8 cellular contexts compared by ENCODE assay signal in the genomic region with DNA sequence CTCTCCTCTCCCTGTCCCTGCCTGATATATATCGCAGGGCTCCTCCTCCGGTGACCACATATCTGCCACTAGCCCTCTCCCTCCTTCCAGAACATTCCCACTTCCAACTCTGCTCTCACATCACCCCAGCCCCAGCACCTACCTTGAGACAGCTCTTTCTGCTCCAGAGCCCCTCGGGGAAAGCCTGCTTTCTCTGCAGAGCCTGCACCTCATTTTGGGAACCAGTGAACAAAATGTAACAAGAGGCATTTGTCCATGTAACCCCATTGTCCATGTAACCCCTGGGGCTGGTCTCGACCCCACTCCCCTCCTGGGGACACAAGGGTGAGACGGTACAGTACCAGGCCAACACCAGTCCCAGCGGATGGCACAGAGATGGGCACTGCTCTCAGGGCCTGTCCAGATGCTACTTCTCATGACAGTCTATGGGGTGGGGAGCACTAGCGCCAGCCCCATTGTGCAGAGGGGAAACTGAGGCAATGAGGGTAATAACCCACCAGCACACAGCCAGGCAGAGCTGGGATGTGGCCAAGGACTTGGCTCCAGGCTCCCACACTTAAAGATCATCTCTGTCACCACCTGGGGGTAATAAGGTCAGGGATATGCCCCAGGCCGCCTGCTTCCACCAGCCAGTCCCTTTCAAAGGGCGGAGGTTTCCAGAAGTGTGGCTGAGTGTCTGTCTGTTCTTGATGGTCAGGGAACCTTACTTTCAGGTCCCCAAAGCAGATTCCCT. TPM values are rescaled to one million over a fixed set of nuclear protein-coding genes. Genes with fewer than 3 reads are reported as not detected.
DNase-seq lines count a peak whose midpoint lies in the region; ATAC-seq and TF ChIP-seq lines count a peak whose summit lies in the region.

No MANE protein-coding gene starts in this region.

- H3K9me3 Mint-ChIP-seq in endothelial cell (ENCODE audit: unreplicated experiment) (no peaks in the 10 kb centered on the region), osteocyte (ENCODE audit: unreplicated experiment) (no peaks in the 10 kb centered on the region)

- H3K4me1 ChIP-seq in OCI-LY3 (ENCODE audit: low read length): peaks cover 48% of the 10 kb centered on the region

- DNase-seq in DMS 273 (lab: John Stamatoyannopoulos, UW; ENCODE audit: unreplicated experiment) (peak; percentile 51), DMS 273 treated with DMSO at 0.1 percent for 48 hours (lab: John Stamatoyannopoulos, UW) (no peak), endothelial cell (ENCODE audit: low spot score) (no peak), osteocyte (ENCODE audit: extremely low spot score, unreplicated experiment) (no peak)
- no peak for DNase-seq in stimulated activated CD4-positive, alpha-beta T cell treated with anti-CD3 and anti-CD28 coated beads, Interleukin-4, amount 100 ng/mL, for 24 hours

- no peaks in the 10 kb centered on the region for H3K36me3 ChIP-seq in OCI-LY3 (replicated peaks; ENCODE audit: low read depth, low read length)

- TF ChIP-seq CTCF in OCI-LY3 (IDR thresholded peaks at IDR 0.05; ENCODE audit: low read depth, low read length) (no peak), endothelial cell (IDR thresholded peaks at IDR 0.05; ENCODE audit: unreplicated experiment) (no peak), osteocyte (IDR thresholded peaks at IDR 0.05) (no peak)

- H3K9me3 ChIP-seq in OCI-LY3 (ENCODE audit: insufficient read depth, low read length): no peaks in the 10 kb centered on the region

- H3K79me2 ChIP-seq in OCI-LY3 (ENCODE audit: low read length): no peaks in the 10 kb centered on the region

- peak overlapping the region; percentile 49; the same call in 1 of the 2 replicates for H2AFZ ChIP-seq in OCI-LY3 (ENCODE audit: low read depth, low read length)

- peak overlapping the region; percentile 86 for H3K4me2 ChIP-seq in OCI-LY3 (ENCODE audit: low read length)

- peak overlapping the region; percentile 71 for H3K9ac ChIP-seq in OCI-LY3 (ENCODE audit: low read length)

- peak overlapping the region; percentile 67 for H3K4me3 ChIP-seq in OCI-LY3 (ENCODE audit: low read length)

- peak overlapping the region; percentile 74 for H3K27ac Mint-ChIP-seq in endothelial cell (ENCODE audit: unreplicated experiment)
- peak overlapping the region; percentile 80 for H3K27ac Mint-ChIP-seq in osteocyte (ENCODE audit: unreplicated experiment)

- H4K20me1 ChIP-seq in OCI-LY3 (ENCODE audit: insufficient read depth, low read length): no peaks in the 10 kb centered on the region

- H3K4me1 Mint-ChIP-seq in endothelial cell (ENCODE audit: unreplicated experiment) (peaks cover 57% of the 10 kb centered on the region), osteocyte (ENCODE audit: unreplicated experiment) (peaks cover 57% of the 10 kb centered on the region)

- ATAC-seq in HG03159 (IDR thresholded peaks at IDR 0.05; ENCODE audit: unreplicated experiment) (no peak), HG03520 (IDR thresholded peaks at IDR 0.05; ENCODE audit: unreplicated experiment) (no peak)

- H3K36me3 Mint-ChIP-seq in endothelial cell (ENCODE audit: low read depth, unreplicated experiment): peaks cover 14% of the 10 kb centered on the region
- H3K36me3 Mint-ChIP-seq in osteocyte (ENCODE audit: unreplicated experiment): no peaks in the 10 kb centered on the region

- H3K4me3 Mint-ChIP-seq in endothelial cell (ENCODE audit: unreplicated experiment) (peak overlapping the region; percentile 22), osteocyte (ENCODE audit: unreplicated experiment) (peak overlapping the region; percentile 52)

- H3K27ac ChIP-seq in OCI-LY3 (ENCODE audit: low read length): peak overlapping the region; percentile 75

- peaks cover 6% of the 10 kb centered on the region for H3K27me3 Mint-ChIP-seq in endothelial cell (ENCODE audit: unreplicated experiment)
- H3K27me3 Mint-ChIP-seq in osteocyte (ENCODE audit: unreplicated experiment): no peaks in the 10 kb centered on the region

- H3K27me3 ChIP-seq in OCI-LY3 (ENCODE audit: low read depth, low read length): no peaks in the 10 kb centered on the region; the same call in 1 of the 2 replicates

RNA-seq across cellular contexts. Expression of a gene that starts 42.8 kb away (rescaled TPM):
- total RNA-seq in endothelial cell (ENCODE audit: unreplicated experiment) (126 TPM), osteocyte (45.2 and 45.9 TPM in 2 replicates)

RNA-seq across cellular contexts. Expression of a gene that starts 43.6 kb away (rescaled TPM):
- total RNA-seq in endothelial cell (ENCODE audit: unreplicated experiment) (7.7 TPM), osteocyte (9.5 and 10.5 TPM in 2 replicates)
